9 cellular contexts compared by ENCODE assay signal in genomic region chr22:50242406-50242949, GRCh38. TPM values are rescaled to one million over a fixed set of nuclear protein-coding genes. Genes with fewer than 3 reads are reported as not detected.
A peak's percentile ranks its signal among the peaks of the same experiment; 100 is the strongest.
DNase-seq lines count a peak whose midpoint lies in the region; ATAC-seq, FAIRE-seq and TF ChIP-seq lines count a peak whose summit lies in the region.
"Had no signal": no experiment of that assay in that cellular context is flagged by ENCODE, and none has a peak within 500 bp of the region (broad histone marks: within the 10 kb centered on the region; RNA-seq: fewer than 3 reads in every experiment).

No MANE protein-coding gene starts in this region.

- H3K9me3 Mint-ChIP-seq in CD4-positive, CD25-positive, alpha-beta regulatory T cell: no peaks in the 10 kb centered on the region
- H3K9me3 Mint-ChIP-seq in central memory CD8-positive, alpha-beta T cell: no peaks in the 10 kb centered on the region

- no peak for TF ChIP-seq EP300 in neural cell (conservative IDR thresholded peaks at IDR 0.05; ENCODE audit: poor library complexity, severe bottlenecking)

- H2AFZ ChIP-seq in Loucy (ENCODE audit: low read length) (no peak overlapping the region), neural cell (ENCODE audit: low read depth, low read length) (no peak overlapping the region)

- H3K4me3 ChIP-seq in CD4-positive, CD25-positive, alpha-beta regulatory T cell (ENCODE audit: low read depth, low read length): peak overlapping the region; percentile 77
- H3K4me3 ChIP-seq in Loucy (ENCODE audit: low read length, poor library complexity, severe bottlenecking) (peak overlapping the region; percentile 93), neural cell (ENCODE audit: low read length) (peak overlapping the region; percentile 95)

- H3F3A ChIP-seq in Loucy (ENCODE audit: low read depth) (no peaks in the 10 kb centered on the region), neural cell (ENCODE audit: insufficient read depth, low read length, poor library complexity, severe bottlenecking) (no peaks in the 10 kb centered on the region)

- H3K9me2 ChIP-seq in Loucy (replicated peaks; ENCODE audit: low read depth, low read length) (no peaks in the 10 kb centered on the region), neural cell (ENCODE audit: insufficient read depth, low read length) (no peaks in the 10 kb centered on the region)

- ATAC-seq in CD4-positive, CD25-positive, alpha-beta regulatory T cell (ENCODE audit: low read depth in 2 of 2): no peak
- ATAC-seq in central memory CD8-positive, alpha-beta T cell (replicated peaks; ENCODE audit: extremely low read depth, poor library complexity, severe bottlenecking): no peak
- ATAC-seq in left lobe of liver (no peak), GM18519 (IDR thresholded peaks at IDR 0.05; ENCODE audit: low FRiP score, unreplicated experiment) (no peak), GM21619 (IDR thresholded peaks at IDR 0.05; ENCODE audit: unreplicated experiment) (no peak)
- ATAC-seq: sciatic nerve had no signal

- H3K27me3 ChIP-seq in CD4-positive, CD25-positive, alpha-beta regulatory T cell (ENCODE audit: control insufficient read depth, insufficient read depth, low read length): no peaks in the 10 kb centered on the region
- H3K27me3 ChIP-seq in Loucy (ENCODE audit: insufficient read depth, low read length, poor library complexity, severe bottlenecking) (no peaks in the 10 kb centered on the region), neural cell (ENCODE audit: insufficient read depth, low read depth, low read length) (no peaks in the 10 kb centered on the region)

- peak overlapping the region in 2 of 3 donors; percentile 69 to 93 for H3K27ac Mint-ChIP-seq in CD4-positive, CD25-positive, alpha-beta regulatory T cell
- peak overlapping the region; percentile 97 for H3K27ac Mint-ChIP-seq in central memory CD8-positive, alpha-beta T cell (ENCODE audit: low read depth)

- H4K20me1 ChIP-seq in Loucy (ENCODE audit: insufficient read depth, low read length, poor library complexity, severe bottlenecking) (peaks cover 25% of the 10 kb centered on the region), neural cell (ENCODE audit: insufficient read depth) (no peaks in the 10 kb centered on the region)

- H3K27me3 Mint-ChIP-seq in CD4-positive, CD25-positive, alpha-beta regulatory T cell: no peaks in the 10 kb centered on the region
- no peaks in the 10 kb centered on the region for H3K27me3 Mint-ChIP-seq in central memory CD8-positive, alpha-beta T cell

- H3K4me1 Mint-ChIP-seq in CD4-positive, CD25-positive, alpha-beta regulatory T cell: peaks cover 10 to 64% (median 30%) of the 10 kb centered on the region in 4 donors
- peaks cover 30% of the 10 kb centered on the region for H3K4me1 Mint-ChIP-seq in central memory CD8-positive, alpha-beta T cell

- no peak for TF ChIP-seq RAD21 in neural cell (conservative IDR thresholded peaks at IDR 0.05)

- peaks cover 52% of the 10 kb centered on the region for H3K4me1 ChIP-seq in CD4-positive, CD25-positive, alpha-beta regulatory T cell (ENCODE audit: control insufficient read depth, insufficient read depth, low read length, poor library complexity, severe bottlenecking)
- peaks cover 28% of the 10 kb centered on the region for H3K4me1 ChIP-seq in Loucy (ENCODE audit: insufficient read depth, low read length, poor library complexity, severe bottlenecking)

- no peak for FAIRE-seq in frontal cortex (lab: Jason Lieb, UNC)

- H3K4me2 ChIP-seq in Loucy (ENCODE audit: low read depth, low read length, poor library complexity, severe bottlenecking) (peak overlapping the region; percentile 93), neural cell (ENCODE audit: low read length) (peak overlapping the region; percentile 78)

- TF ChIP-seq CTCF in Loucy (conservative IDR thresholded peaks at IDR 0.05; ENCODE audit: low read length) (no peak), neural cell (IDR thresholded peaks at IDR 0.05; ENCODE audit: poor library complexity, severe bottlenecking) (no peak)

- H3K9ac ChIP-seq in Loucy (ENCODE audit: low read depth, low read length, poor library complexity, severe bottlenecking) (peak overlapping the region; percentile 61), neural cell (ENCODE audit: low read length) (peak overlapping the region; percentile 13)

- no peak overlapping the region for H3K27ac ChIP-seq in CD4-positive, CD25-positive, alpha-beta regulatory T cell (ENCODE audit: insufficient read depth, low read length, poor library complexity, severe bottlenecking)
- no peak overlapping the region for H3K27ac ChIP-seq in neural cell (ENCODE audit: low read length)

- peaks cover 3% of the 10 kb centered on the region for H3K36me3 Mint-ChIP-seq in CD4-positive, CD25-positive, alpha-beta regulatory T cell
- peaks cover 31% of the 10 kb centered on the region for H3K36me3 Mint-ChIP-seq in central memory CD8-positive, alpha-beta T cell (ENCODE audit: insufficient read depth)

- DNase-seq in CD4-positive, CD25-positive, alpha-beta regulatory T cell: no peak
- no peak for DNase-seq in central memory CD8-positive, alpha-beta T cell (ENCODE audit: low spot score in 2 of 2)
- DNase-seq in left lobe of liver (ENCODE audit: low spot score) (no peak), frontal cortex (ENCODE audit: low spot score in 2 of 2) (no peak)

- peak overlapping the region; percentile 91 to 100 (median 98) for H3K4me3 Mint-ChIP-seq in CD4-positive, CD25-positive, alpha-beta regulatory T cell
- peak overlapping the region; percentile 88 for H3K4me3 Mint-ChIP-seq in central memory CD8-positive, alpha-beta T cell

- H3K79me2 ChIP-seq in Loucy (ENCODE audit: insufficient read depth, low read length): peaks cover 72% of the 10 kb centered on the region
- H3K79me2 ChIP-seq in neural cell (replicated peaks; ENCODE audit: insufficient read depth, low read length): peaks cover 35% of the 10 kb centered on the region

- peaks cover 17% of the 10 kb centered on the region for H3K36me3 ChIP-seq in CD4-positive, CD25-positive, alpha-beta regulatory T cell (ENCODE audit: control insufficient read depth, insufficient read depth, low read length)
- H3K36me3 ChIP-seq in Loucy (ENCODE audit: insufficient read depth, low read length) (no peaks in the 10 kb centered on the region), neural cell (ENCODE audit: insufficient read depth, low read length) (no peaks in the 10 kb centered on the region)

- H3K9me3 ChIP-seq in CD4-positive, CD25-positive, alpha-beta regulatory T cell (ENCODE audit: control insufficient read depth in 2 of 2, low read length in 2 of 2): no peaks in the 10 kb centered on the region
- H3K9me3 ChIP-seq in Loucy (ENCODE audit: insufficient read depth, low read depth, low read length) (no peaks in the 10 kb centered on the region), neural cell (ENCODE audit: low read length) (no peaks in the 10 kb centered on the region)

TF ChIP-seq in neural cell, 6 proteins besides CTCF, POLR2A, EP300 and RAD21 (continues in another document):
- TF ChIP-seq TAF1 (IDR thresholded peaks at IDR 0.05; ENCODE audit: low read depth) (no peak), POLR2AphosphoS5 (IDR thresholded peaks at IDR 0.05) (no peak)
- TF ChIP-seq, protein P1, sequence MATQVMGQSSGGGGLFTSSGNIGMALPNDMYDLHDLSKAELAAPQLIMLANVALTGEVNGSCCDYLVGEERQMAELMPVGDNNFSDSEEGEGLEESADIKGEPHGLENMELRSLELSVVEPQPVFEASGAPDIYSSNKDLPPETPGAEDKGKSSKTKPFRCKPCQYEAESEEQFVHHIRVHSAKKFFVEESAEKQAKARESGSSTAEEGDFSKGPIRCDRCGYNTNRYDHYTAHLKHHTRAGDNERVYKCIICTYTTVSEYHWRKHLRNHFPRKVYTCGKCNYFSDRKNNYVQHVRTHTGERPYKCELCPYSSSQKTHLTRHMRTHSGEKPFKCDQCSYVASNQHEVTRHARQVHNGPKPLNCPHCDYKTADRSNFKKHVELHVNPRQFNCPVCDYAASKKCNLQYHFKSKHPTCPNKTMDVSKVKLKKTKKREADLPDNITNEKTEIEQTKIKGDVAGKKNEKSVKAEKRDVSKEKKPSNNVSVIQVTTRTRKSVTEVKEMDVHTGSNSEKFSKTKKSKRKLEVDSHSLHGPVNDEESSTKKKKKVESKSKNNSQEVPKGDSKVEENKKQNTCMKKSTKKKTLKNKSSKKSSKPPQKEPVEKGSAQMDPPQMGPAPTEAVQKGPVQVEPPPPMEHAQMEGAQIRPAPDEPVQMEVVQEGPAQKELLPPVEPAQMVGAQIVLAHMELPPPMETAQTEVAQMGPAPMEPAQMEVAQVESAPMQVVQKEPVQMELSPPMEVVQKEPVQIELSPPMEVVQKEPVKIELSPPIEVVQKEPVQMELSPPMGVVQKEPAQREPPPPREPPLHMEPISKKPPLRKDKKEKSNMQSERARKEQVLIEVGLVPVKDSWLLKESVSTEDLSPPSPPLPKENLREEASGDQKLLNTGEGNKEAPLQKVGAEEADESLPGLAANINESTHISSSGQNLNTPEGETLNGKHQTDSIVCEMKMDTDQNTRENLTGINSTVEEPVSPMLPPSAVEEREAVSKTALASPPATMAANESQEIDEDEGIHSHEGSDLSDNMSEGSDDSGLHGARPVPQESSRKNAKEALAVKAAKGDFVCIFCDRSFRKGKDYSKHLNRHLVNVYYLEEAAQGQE (IDR thresholded peaks at IDR 0.05; ENCODE audit: borderline replicate concordance): no peak

RNA-seq across cellular contexts. Expression of gene TUBGCP6, which starts 2.3 kb away (rescaled TPM):
- 132 TPM for total RNA-seq in CD4-positive, CD25-positive, alpha-beta regulatory T cell
- 10 to 100 TPM; 14.0 to 16.3 (median 14.2) TPM for polyA plus RNA-seq in CD4-positive, CD25-positive, alpha-beta regulatory T cell
- polyA plus RNA-seq in neural cell: 74.5 and 89.1 TPM in 2 replicates
- 58.4 and 60.8 TPM in 2 replicates for polyA minus RNA-seq in neural cell
- total RNA-seq in left lobe of liver (21.3 TPM), frontal cortex (29.3 TPM)

RNA-seq across cellular contexts. Expression of gene HDAC10, which starts 8.6 kb away (rescaled TPM):
- 125 TPM for total RNA-seq in CD4-positive, CD25-positive, alpha-beta regulatory T cell
- polyA plus RNA-seq in CD4-positive, CD25-positive, alpha-beta regulatory T cell: 10 to 100 TPM in 1 of 4 donors, 1 to 10 TPM in 3; 6.0 to 12.5 (median 7.3) TPM
- polyA plus RNA-seq in neural cell: 39.1 and 40.5 TPM in 2 replicates
- polyA minus RNA-seq in neural cell: 28.7 and 29.2 TPM in 2 replicates
- total RNA-seq in left lobe of liver: 33.3 TPM
- total RNA-seq in frontal cortex: 16.7 TPM

RNA-seq across cellular contexts. Expression of gene MAPK12, which starts 19.0 kb away (rescaled TPM):
- total RNA-seq in CD4-positive, CD25-positive, alpha-beta regulatory T cell: 2.0 TPM
- polyA plus RNA-seq in CD4-positive, CD25-positive, alpha-beta regulatory T cell: under 1 TPM in 2 of 4 donors, not detected in 2; 0.03 to 0.05 TPM
- 36.7 and 53.3 TPM in 2 replicates for polyA plus RNA-seq in neural cell
- 24.3 and 25.1 TPM in 2 replicates for polyA minus RNA-seq in neural cell
- total RNA-seq in left lobe of liver: 5.0 TPM
- total RNA-seq in frontal cortex: 11.4 TPM

RNA-seq across cellular contexts. Expression of gene MAPK11, which starts 27.7 kb away (rescaled TPM):
- 9.3 TPM for total RNA-seq in CD4-positive, CD25-positive, alpha-beta regulatory T cell
- polyA plus RNA-seq in CD4-positive, CD25-positive, alpha-beta regulatory T cell: under 1 TPM; 0.10 to 0.52 (median 0.21) TPM
- polyA plus RNA-seq in neural cell: 36.3 and 55.0 TPM in 2 replicates
- 11.2 and 15.3 TPM in 2 replicates for polyA minus RNA-seq in neural cell
- total RNA-seq in left lobe of liver (8.2 TPM), frontal cortex (16.3 TPM)

RNA-seq across cellular contexts. Expression of gene SELENOO, which starts 41.7 kb away (rescaled TPM):
- total RNA-seq in CD4-positive, CD25-positive, alpha-beta regulatory T cell: 31.9 TPM
- 1 to 10 TPM; 1.8 to 6.5 (median 3.3) TPM for polyA plus RNA-seq in CD4-positive, CD25-positive, alpha-beta regulatory T cell
- 42.0 and 54.2 TPM in 2 replicates for polyA plus RNA-seq in neural cell
- polyA minus RNA-seq in neural cell: 8.5 and 9.7 TPM in 2 replicates
- total RNA-seq in left lobe of liver (85.2 TPM), frontal cortex (6.1 TPM)
